In the genomic region with DNA sequence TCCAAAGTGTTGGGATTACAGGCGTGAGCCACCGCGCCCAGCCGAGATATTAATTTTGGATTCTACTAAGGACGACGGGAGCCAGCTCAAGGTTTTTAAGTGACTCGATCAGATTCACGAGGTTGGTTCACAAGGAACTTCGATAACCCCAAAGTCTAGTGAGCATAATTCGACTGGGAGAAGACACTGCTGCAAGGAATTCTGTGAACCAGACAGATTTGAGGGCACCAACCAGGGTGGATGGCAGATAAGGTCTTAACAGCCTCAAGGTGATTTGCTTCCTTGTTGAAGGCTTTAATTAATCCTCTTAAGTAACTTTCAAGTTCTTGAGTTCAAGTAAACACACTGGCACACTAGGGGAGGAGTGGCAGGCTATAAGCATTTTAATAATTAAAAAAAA, we compare ENCODE assay signal across 8 cellular contexts. TPM values are rescaled to one million over a fixed set of nuclear protein-coding genes. Genes with fewer than 3 reads are reported as not detected.
DNase-seq lines count a peak whose midpoint lies in the region; TF ChIP-seq lines count a peak whose summit lies in the region.

No MANE protein-coding gene starts in this region.

- H3K4me3 Mint-ChIP-seq in activated CD4-positive, alpha-beta T cell treated with anti-CD3 and anti-CD28 coated beads, Interleukin-2, amount 10 ng/mL, durations not matched to agents 24 days and 14 days, result peak overlapping the region; percentile 97
- peak overlapping the region; percentile 98 for H3K4me3 Mint-ChIP-seq in activated CD4-positive, alpha-beta memory T cell treated with anti-CD3 and anti-CD28 coated beads, Interleukin-2, amount 10 ng/mL, durations not matched to agents 7 days and 5 days

- H3K79me2 ChIP-seq in hepatocyte (peaks cover 36% of the 10 kb centered on the region), smooth muscle cell (ENCODE audit: low read depth) (peaks cover 33% of the 10 kb centered on the region)

- peaks cover 7% of the 10 kb centered on the region for H3F3A ChIP-seq in smooth muscle cell (ENCODE audit: low read depth)

- POLR2A ChIA-PET in activated CD4-positive, alpha-beta memory T cell treated with anti-CD3 and anti-CD28 coated beads, Interleukin-2, amount 10 ng/mL, durations not matched to agents 7 days and 5 days (lab: Charles Lee), result interaction anchor here (0.8 to 7.3 kb wide), 28 partner anchors 10 to 350 kb away, joined by 3 to 99 read pairs (median 7); partner anchors contain the start of genes ARF6, DNAAF2, KLHDC1 and LRR1

- CTCF ChIA-PET in activated CD4-positive, alpha-beta memory T cell treated with anti-CD3 and anti-CD28 coated beads, Interleukin-2, amount 10 ng/mL, durations not matched to agents 7 days and 5 days (lab: Charles Lee), result interaction anchor here (0.6 to 3.9 kb wide), 15 partner anchors 59 to 338 kb away, joined by 3 to 45 read pairs (median 5); partner anchors contain the start of genes DNAAF2, KLHDC1, LRR1 and MGAT2

- H3K27me3 ChIP-seq in hepatocyte, result no peaks in the 10 kb centered on the region
- no peaks in the 10 kb centered on the region for H3K27me3 ChIP-seq in smooth muscle cell (ENCODE audit: low read depth)

- H3K27ac Mint-ChIP-seq in activated CD4-positive, alpha-beta T cell treated with anti-CD3 and anti-CD28 coated beads, Interleukin-2, amount 10 ng/mL, durations not matched to agents 24 days and 14 days, result peak overlapping the region; percentile 100
- H3K27ac Mint-ChIP-seq in activated CD4-positive, alpha-beta memory T cell treated with anti-CD3 and anti-CD28 coated beads, Interleukin-2, amount 10 ng/mL, durations not matched to agents 7 days and 5 days, result peak overlapping the region; percentile 98

- H3K9ac ChIP-seq in smooth muscle cell (ENCODE audit: low read depth), result peak overlapping the region; percentile 97

- H2AFZ ChIP-seq in hepatocyte (peak overlapping the region; percentile 94), smooth muscle cell (ENCODE audit: low read depth) (peak overlapping the region; percentile 65)

- WGBS in hepatocyte (ENCODE audit: low lambda C conversion rate, missing lambda C conversion rate), result 84% methylated on average over 10 of the region's 10 CpGs
- 88% methylated on average over 10 of the region's 10 CpGs for WGBS in smooth muscle cell (ENCODE audit: low lambda C conversion rate)

- H4K20me1 ChIP-seq in hepatocyte (ENCODE audit: insufficient read depth, poor library complexity, severe bottlenecking) (no peaks in the 10 kb centered on the region), smooth muscle cell (ENCODE audit: low read depth) (peaks cover 9% of the 10 kb centered on the region)

- DNase-seq in activated CD4-positive, alpha-beta T cell treated with anti-CD3 and anti-CD28 coated beads, Interleukin-2, amount 10 ng/mL, durations not matched to agents 24 days and 14 days, result peak; percentile 61
- DNase-seq in activated CD4-positive, alpha-beta T cell treated with anti-CD3 and anti-CD28 coated beads, Interleukin-2, amount 50 U/mL, for 4 hours, result no peak
- no peak for DNase-seq in activated CD4-positive, alpha-beta memory T cell treated with anti-CD3 and anti-CD28 coated beads, Interleukin-2, amount 10 ng/mL, durations not matched to agents 7 days and 5 days
- DNase-seq in hepatocyte (ENCODE audit: low spot score) (peak; percentile 11), smooth muscle cell (lab: John Stamatoyannopoulos, UW; ENCODE audit: unreplicated experiment) (no peak), NCI-H774 (lab: John Stamatoyannopoulos, UW) (no peak)
- DNase-seq in stimulated activated CD4-positive, alpha-beta T cell treated with anti-CD3 and anti-CD28 coated beads, Interleukin-4, amount 100 ng/mL, for 1 hour, result no peak
- DNase-seq in stimulated activated CD4-positive, alpha-beta T cell treated with anti-CD3 and anti-CD28 coated beads, Interleukin-1b, Interleukin-23, amount 100 ng/mL, for 48 hours, result no peak

- H3K9me3 Mint-ChIP-seq in activated CD4-positive, alpha-beta T cell treated with anti-CD3 and anti-CD28 coated beads, Interleukin-2, amount 10 ng/mL, durations not matched to agents 24 days and 14 days, result no peaks in the 10 kb centered on the region
- no peaks in the 10 kb centered on the region for H3K9me3 Mint-ChIP-seq in activated CD4-positive, alpha-beta memory T cell treated with anti-CD3 and anti-CD28 coated beads, Interleukin-2, amount 10 ng/mL, durations not matched to agents 7 days and 5 days

- H3K9me3 ChIP-seq in hepatocyte (ENCODE audit: low read depth), result no peaks in the 10 kb centered on the region
- no peaks in the 10 kb centered on the region for H3K9me3 ChIP-seq in smooth muscle cell (replicated peaks; ENCODE audit: low read depth)

- H3K4me1 ChIP-seq in hepatocyte (ENCODE audit: insufficient read depth) (peaks cover 23% of the 10 kb centered on the region), smooth muscle cell (ENCODE audit: low read depth) (peaks cover 5% of the 10 kb centered on the region)

- peak overlapping the region; percentile 100 for H3K27ac ChIP-seq in hepatocyte
- peak overlapping the region; percentile 94 for H3K27ac ChIP-seq in smooth muscle cell (ENCODE audit: low read depth)

- H3K4me1 Mint-ChIP-seq in activated CD4-positive, alpha-beta T cell treated with anti-CD3 and anti-CD28 coated beads, Interleukin-2, amount 10 ng/mL, durations not matched to agents 24 days and 14 days, result peaks cover 31% of the 10 kb centered on the region
- peaks cover 37% of the 10 kb centered on the region for H3K4me1 Mint-ChIP-seq in activated CD4-positive, alpha-beta memory T cell treated with anti-CD3 and anti-CD28 coated beads, Interleukin-2, amount 10 ng/mL, durations not matched to agents 7 days and 5 days

- no peaks in the 10 kb centered on the region for H3K27me3 Mint-ChIP-seq in activated CD4-positive, alpha-beta T cell treated with anti-CD3 and anti-CD28 coated beads, Interleukin-2, amount 10 ng/mL, durations not matched to agents 24 days and 14 days
- H3K27me3 Mint-ChIP-seq in activated CD4-positive, alpha-beta memory T cell treated with anti-CD3 and anti-CD28 coated beads, Interleukin-2, amount 10 ng/mL, durations not matched to agents 7 days and 5 days, result no peaks in the 10 kb centered on the region

- peaks cover 7% of the 10 kb centered on the region for H3K36me3 Mint-ChIP-seq in activated CD4-positive, alpha-beta T cell treated with anti-CD3 and anti-CD28 coated beads, Interleukin-2, amount 10 ng/mL, durations not matched to agents 24 days and 14 days (ENCODE audit: low read depth)
- H3K36me3 Mint-ChIP-seq in activated CD4-positive, alpha-beta memory T cell treated with anti-CD3 and anti-CD28 coated beads, Interleukin-2, amount 10 ng/mL, durations not matched to agents 7 days and 5 days (ENCODE audit: low read depth), result peaks cover 10% of the 10 kb centered on the region

- no peak for TF ChIP-seq CTCF in hepatocyte (IDR thresholded peaks at IDR 0.05; ENCODE audit: poor library complexity)
- TF ChIP-seq CTCF in smooth muscle cell (IDR thresholded peaks at IDR 0.05; ENCODE audit: borderline replicate concordance, insufficient read depth, poor library complexity, severe bottlenecking), result no peak

- H3K36me3 ChIP-seq in hepatocyte (replicated peaks; ENCODE audit: insufficient read depth, low read depth), result no peaks in the 10 kb centered on the region
- no peaks in the 10 kb centered on the region for H3K36me3 ChIP-seq in smooth muscle cell (ENCODE audit: low read depth)

- intact Hi-C loops in activated CD4-positive, alpha-beta T cell treated with anti-CD3 and anti-CD28 coated beads, Interleukin-2, amount 10 ng/mL, durations not matched to agents 24 days and 14 days (cut with micrococcal nuclease), result loop anchor here (1.0 to 5.0 kb wide), 5 partner anchors 74 to 765 kb away; partner anchors contain the start of genes KLHDC1, MAP4K5, POLE2 and RPS29

- H3K4me3 ChIP-seq in hepatocyte (peak overlapping the region; percentile 38), smooth muscle cell (peak overlapping the region; percentile 97)

- H3K9me2 ChIP-seq in hepatocyte (replicated peaks; ENCODE audit: insufficient read depth), result no peaks in the 10 kb centered on the region

- H3K4me2 ChIP-seq in hepatocyte, result peak overlapping the region; percentile 91
- peak overlapping the region; percentile 87 for H3K4me2 ChIP-seq in smooth muscle cell

RNA-seq across cellular contexts. Expression of gene KLHDC2, which starts 1.1 kb away (rescaled TPM):
- 24.6 and 28.0 TPM in 2 replicates for total RNA-seq in activated CD4-positive, alpha-beta T cell treated with anti-CD3 and anti-CD28 coated beads, Interleukin-2, amount 10 ng/mL, durations not matched to agents 24 days and 14 days
- 10 to 100 TPM; 34.3 to 34.7 TPM for total RNA-seq in activated CD4-positive, alpha-beta memory T cell treated with anti-CD3 and anti-CD28 coated beads, Interleukin-2, amount 10 ng/mL, durations not matched to agents 7 days and 5 days
- total RNA-seq in hepatocyte, result 114 and 118 TPM in 2 replicates
- 122 and 140 TPM in 2 replicates for polyA plus RNA-seq in hepatocyte
- 52.0 and 72.1 TPM in 2 replicates for total RNA-seq in smooth muscle cell
- polyA plus RNA-seq in smooth muscle cell, result 78.3 and 88.9 TPM in 2 replicates

Comparison
In these comparisons a context has a peak if more than half of its experiments do, and no peak if none do; other contexts are left out.
1. DNase-seq: peak in activated CD4-positive, alpha-beta T cell treated with anti-CD3 and anti-CD28 coated beads, Interleukin-2, amount 10 ng/mL, durations not matched to agents 24 days and 14 days (single experiment) and hepatocyte (single experiment); none in activated CD4-positive, alpha-beta T cell treated with anti-CD3 and anti-CD28 coated beads, Interleukin-2, amount 50 U/mL, for 4 hours (0 of 2), activated CD4-positive, alpha-beta memory T cell treated with anti-CD3 and anti-CD28 coated beads, Interleukin-2, amount 10 ng/mL, durations not matched to agents 7 days and 5 days (single experiment), smooth muscle cell (single experiment), NCI-H774 (single experiment), stimulated activated CD4-positive, alpha-beta T cell treated with anti-CD3 and anti-CD28 coated beads, Interleukin-4, amount 100 ng/mL, for 1 hour (single experiment) and stimulated activated CD4-positive, alpha-beta T cell treated with anti-CD3 and anti-CD28 coated beads, Interleukin-1b, Interleukin-23, amount 100 ng/mL, for 48 hours (single experiment).